ENCODE assay signal across 1 cellular context in the genomic region with DNA sequence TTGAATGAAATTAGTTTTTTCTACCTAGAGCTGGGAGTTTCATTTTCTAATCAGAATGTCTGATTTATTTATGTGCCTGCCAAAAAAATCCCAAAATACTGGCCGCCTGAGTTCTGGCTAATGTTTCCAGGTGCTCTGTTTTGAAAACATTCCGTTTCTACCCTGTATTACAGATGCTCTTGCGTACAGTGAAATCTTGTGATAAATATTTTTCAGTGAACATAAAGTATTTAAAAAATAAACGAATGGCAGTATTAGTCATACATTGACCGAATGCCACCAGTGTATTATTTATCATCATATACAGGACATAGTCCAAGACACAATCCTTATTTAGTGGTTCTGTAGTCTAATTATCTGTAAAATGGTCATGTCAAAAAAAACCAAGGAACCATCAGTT.
TF ChIP-seq lines count a peak whose summit lies in the region.

No MANE protein-coding gene starts in this region.

TF ChIP-seq in HEK293, 187 proteins besides CTCF, POLR2A, EP300 and RAD21 (continued from another document):
- TF ChIP-seq PRDM2 (tag by site-specific recombination; IDR thresholded peaks at IDR 0.05; ENCODE audit: borderline replicate concordance): no peak
- TF ChIP-seq ZBTB48 (tag by site-specific recombination; IDR thresholded peaks at IDR 0.05): no peak
TF ChIP-seq in HEK293: peak in this region for 1.
